8 cellular contexts compared by ENCODE assay signal in genomic region chr3:57227930-57228733, GRCh38. TPM values are rescaled to one million over a fixed set of nuclear protein-coding genes. Genes with fewer than 3 reads are reported as not detected.
A peak's percentile ranks its signal among the peaks of the same experiment; 100 is the strongest.
DNase-seq lines count a peak whose midpoint lies in the region; ATAC-seq and TF ChIP-seq lines count a peak whose summit lies in the region.

No MANE protein-coding gene starts in this region.

- H3K4me1 Mint-ChIP-seq in activated T-cell treated with anti-CD3 and anti-CD28 coated beads, Interleukin-2, amount 50 U/mL, for 4 hours (ENCODE audit: low read depth) = peaks cover 27% of the 10 kb centered on the region

- H3K27me3 ChIP-seq in mononuclear cell (ENCODE audit: insufficient read depth, low read length) = no peaks in the 10 kb centered on the region

- DNase-seq in NCI-H748 (lab: John Stamatoyannopoulos, UW; ENCODE audit: unreplicated experiment) (peak; percentile 73), NCI-H748 treated with DMSO at 0.1 percent for 48 hours (lab: John Stamatoyannopoulos, UW) (no peak), NOMO-1 treated with DMSO at 0.1 percent for 48 hours (lab: John Stamatoyannopoulos, UW; ENCODE audit: unreplicated experiment) (peak; percentile 46), erythroblast (lab: John Stamatoyannopoulos, UW) (peak; percentile 51 to 56)
- DNase-seq in activated T-cell treated with anti-CD3 and anti-CD28 coated beads, Interleukin-2, amount 50 U/mL, for 4 hours = peak; percentile 26
- DNase-seq in stimulated activated naive CD4-positive, alpha-beta T cell (lab: John Stamatoyannopoulos, UW) = peak; percentile 7 to 59 (median 32)

- H3K4me3 Mint-ChIP-seq in activated T-cell treated with anti-CD3 and anti-CD28 coated beads, Interleukin-2, amount 50 U/mL, for 4 hours = peak overlapping the region; percentile 90

- H3K4me3 ChIP-seq in mononuclear cell (ENCODE audit: low read length) = peak overlapping the region; percentile 60

- no peaks in the 10 kb centered on the region for H3K9me3 ChIP-seq in mononuclear cell (ENCODE audit: low read depth, low read length)

- ATAC-seq in HG02870 (IDR thresholded peaks at IDR 0.05; ENCODE audit: unreplicated experiment) = peak; percentile 35
- ATAC-seq in activated T-cell treated with anti-CD3 and anti-CD28 coated beads, Interleukin-2, amount 50 U/mL, for 4 hours = peak; percentile 57 to 59

- no peaks in the 10 kb centered on the region for H3K27me3 Mint-ChIP-seq in activated T-cell treated with anti-CD3 and anti-CD28 coated beads, Interleukin-2, amount 50 U/mL, for 4 hours (ENCODE audit: low read depth)

- peaks cover 24% of the 10 kb centered on the region for H3K4me1 ChIP-seq in mononuclear cell (ENCODE audit: insufficient read depth, low read length)

- H3K9me3 Mint-ChIP-seq in activated T-cell treated with anti-CD3 and anti-CD28 coated beads, Interleukin-2, amount 50 U/mL, for 4 hours = no peaks in the 10 kb centered on the region

- no peaks in the 10 kb centered on the region for H3K36me3 Mint-ChIP-seq in activated T-cell treated with anti-CD3 and anti-CD28 coated beads, Interleukin-2, amount 50 U/mL, for 4 hours (ENCODE audit: insufficient read depth)

- no peak for TF ChIP-seq POLR2A in erythroblast (IDR thresholded peaks at IDR 0.05; ENCODE audit: low read length)

RNA-seq across cellular contexts. Expression of gene APPL1, which starts 0.6 kb away (rescaled TPM):
- total RNA-seq in activated T-cell treated with anti-CD3 and anti-CD28 coated beads, Interleukin-2, amount 50 U/mL, for 4 hours = 10 to 100 TPM; 24.2 to 29.1 (median 26.2) TPM
- 53.9 TPM for total RNA-seq in mononuclear cell

RNA-seq across cellular contexts. Expression of gene HESX1, which starts 28.4 kb away (rescaled TPM):
- total RNA-seq in activated T-cell treated with anti-CD3 and anti-CD28 coated beads, Interleukin-2, amount 50 U/mL, for 4 hours = not detected
- 0.52 TPM for total RNA-seq in mononuclear cell
